In genomic region chr6:7198833-7199800, GRCh38 we compare ENCODE assay signal across 1 cellular context.
TF ChIP-seq lines count a peak whose summit lies in the region.

No MANE protein-coding gene starts in this region.

TF ChIP-seq in K562, 482 proteins besides CTCF, POLR2A, EP300 and RAD21 (continued from another document and continues in another):
- peak; percentile 27; the same call in 1 of the 2 replicates for TF ChIP-seq ZNF134 (CRISPR knock-in tag; conservative IDR thresholded peaks at IDR 0.05)
- no peak for TF ChIP-seq CAMTA2 (CRISPR knock-in tag; conservative IDR thresholded peaks at IDR 0.05)
- TF ChIP-seq, protein P1, sequence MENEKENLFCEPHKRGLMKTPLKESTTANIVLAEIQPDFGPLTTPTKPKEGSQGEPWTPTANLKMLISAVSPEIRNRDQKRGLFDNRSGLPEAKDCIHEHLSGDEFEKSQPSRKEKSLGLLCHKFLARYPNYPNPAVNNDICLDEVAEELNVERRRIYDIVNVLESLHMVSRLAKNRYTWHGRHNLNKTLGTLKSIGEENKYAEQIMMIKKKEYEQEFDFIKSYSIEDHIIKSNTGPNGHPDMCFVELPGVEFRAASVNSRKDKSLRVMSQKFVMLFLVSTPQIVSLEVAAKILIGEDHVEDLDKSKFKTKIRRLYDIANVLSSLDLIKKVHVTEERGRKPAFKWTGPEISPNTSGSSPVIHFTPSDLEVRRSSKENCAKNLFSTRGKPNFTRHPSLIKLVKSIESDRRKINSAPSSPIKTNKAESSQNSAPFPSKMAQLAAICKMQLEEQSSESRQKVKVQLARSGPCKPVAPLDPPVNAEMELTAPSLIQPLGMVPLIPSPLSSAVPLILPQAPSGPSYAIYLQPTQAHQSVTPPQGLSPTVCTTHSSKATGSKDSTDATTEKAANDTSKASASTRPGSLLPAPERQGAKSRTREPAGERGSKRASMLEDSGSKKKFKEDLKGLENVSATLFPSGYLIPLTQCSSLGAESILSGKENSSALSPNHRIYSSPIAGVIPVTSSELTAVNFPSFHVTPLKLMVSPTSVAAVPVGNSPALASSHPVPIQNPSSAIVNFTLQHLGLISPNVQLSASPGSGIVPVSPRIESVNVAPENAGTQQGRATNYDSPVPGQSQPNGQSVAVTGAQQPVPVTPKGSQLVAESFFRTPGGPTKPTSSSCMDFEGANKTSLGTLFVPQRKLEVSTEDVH (IDR thresholded peaks at IDR 0.05; ENCODE audit: low read depth, partially characterized antibody) = peak; percentile 23
- no peak for TF ChIP-seq PPARD (CRISPR knock-in tag; IDR thresholded peaks at IDR 0.05)
- TF ChIP-seq KAT7 (CRISPR knock-in tag; IDR thresholded peaks at IDR 0.05; ENCODE audit: borderline replicate concordance) = no peak
- no peak for TF ChIP-seq RFX5 (IDR thresholded peaks at IDR 0.05; ENCODE audit: low read depth, low read length)
- TF ChIP-seq ZNF384 (IDR thresholded peaks at IDR 0.05; ENCODE audit: low read depth, low read length) = no peak
- no peak for TF ChIP-seq NONO (IDR thresholded peaks at IDR 0.05; ENCODE audit: low read depth in 2 of 2, low read length in 1 of 2)
- TF ChIP-seq SOX6 (IDR thresholded peaks at IDR 0.05) = peak; percentile 71; the same call in 1 of the 2 replicates
- TF ChIP-seq NBN (IDR thresholded peaks at IDR 0.05; ENCODE audit: low read depth) = peak; percentile 79
- TF ChIP-seq ZNF133 (CRISPR knock-in tag; IDR thresholded peaks at IDR 0.05) = no peak
- TF ChIP-seq ESRRB (CRISPR knock-in tag; IDR thresholded peaks at IDR 0.05; ENCODE audit: borderline replicate concordance) = no peak
- TF ChIP-seq, protein P2, sequence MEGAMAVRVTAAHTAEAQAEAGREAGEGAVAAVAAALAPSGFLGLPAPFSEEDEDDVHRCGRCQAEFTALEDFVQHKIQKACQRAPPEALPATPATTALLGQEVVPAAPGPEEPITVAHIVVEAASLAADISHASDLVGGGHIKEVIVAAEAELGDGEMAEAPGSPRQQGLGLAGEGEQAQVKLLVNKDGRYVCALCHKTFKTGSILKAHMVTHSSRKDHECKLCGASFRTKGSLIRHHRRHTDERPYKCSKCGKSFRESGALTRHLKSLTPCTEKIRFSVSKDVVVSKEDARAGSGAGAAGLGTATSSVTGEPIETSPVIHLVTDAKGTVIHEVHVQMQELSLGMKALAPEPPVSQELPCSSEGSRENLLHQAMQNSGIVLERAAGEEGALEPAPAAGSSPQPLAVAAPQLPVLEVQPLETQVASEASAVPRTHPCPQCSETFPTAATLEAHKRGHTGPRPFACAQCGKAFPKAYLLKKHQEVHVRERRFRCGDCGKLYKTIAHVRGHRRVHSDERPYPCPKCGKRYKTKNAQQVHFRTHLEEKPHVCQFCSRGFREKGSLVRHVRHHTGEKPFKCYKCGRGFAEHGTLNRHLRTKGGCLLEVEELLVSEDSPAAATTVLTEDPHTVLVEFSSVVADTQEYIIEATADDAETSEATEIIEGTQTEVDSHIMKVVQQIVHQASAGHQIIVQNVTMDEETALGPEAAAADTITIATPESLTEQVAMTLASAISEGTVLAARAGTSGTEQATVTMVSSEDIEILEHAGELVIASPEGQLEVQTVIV (CRISPR knock-in tag; IDR thresholded peaks at IDR 0.05; ENCODE audit: borderline replicate concordance) = no peak
- TF ChIP-seq NELFE (IDR thresholded peaks at IDR 0.05; ENCODE audit: insufficient read depth, insufficient read length) = no peak
- peak; percentile 98 for TF ChIP-seq HDGF (IDR thresholded peaks at IDR 0.05)
- no peak for TF ChIP-seq MAFG (tag; conservative IDR thresholded peaks at IDR 0.05)
- peak; percentile 94; the same call in 1 of the 2 replicates for TF ChIP-seq ELF4 (CRISPR knock-in tag; IDR thresholded peaks at IDR 0.05)
- TF ChIP-seq CREM (IDR thresholded peaks at IDR 0.05; ENCODE audit: low read depth) = 0 out of 2 replicates have a peak, but pooled peaks have one; percentile 46
- TF ChIP-seq, protein P3, sequence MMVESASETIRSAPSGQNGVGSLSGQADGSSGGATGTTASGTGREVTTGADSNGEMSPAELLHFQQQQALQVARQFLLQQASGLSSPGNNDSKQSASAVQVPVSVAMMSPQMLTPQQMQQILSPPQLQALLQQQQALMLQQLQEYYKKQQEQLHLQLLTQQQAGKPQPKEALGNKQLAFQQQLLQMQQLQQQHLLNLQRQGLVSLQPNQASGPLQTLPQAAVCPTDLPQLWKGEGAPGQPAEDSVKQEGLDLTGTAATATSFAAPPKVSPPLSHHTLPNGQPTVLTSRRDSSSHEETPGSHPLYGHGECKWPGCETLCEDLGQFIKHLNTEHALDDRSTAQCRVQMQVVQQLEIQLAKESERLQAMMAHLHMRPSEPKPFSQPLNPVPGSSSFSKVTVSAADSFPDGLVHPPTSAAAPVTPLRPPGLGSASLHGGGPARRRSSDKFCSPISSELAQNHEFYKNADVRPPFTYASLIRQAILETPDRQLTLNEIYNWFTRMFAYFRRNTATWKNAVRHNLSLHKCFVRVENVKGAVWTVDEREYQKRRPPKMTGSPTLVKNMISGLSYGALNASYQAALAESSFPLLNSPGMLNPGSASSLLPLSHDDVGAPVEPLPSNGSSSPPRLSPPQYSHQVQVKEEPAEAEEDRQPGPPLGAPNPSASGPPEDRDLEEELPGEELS (CRISPR knock-in tag; IDR thresholded peaks at IDR 0.05; ENCODE audit: borderline replicate concordance) = no peak
- peak in 1 of 2 experiments; percentile 83; a peak in 2 of 4 replicates for TF ChIP-seq TBL1XR1 (IDR thresholded peaks at IDR 0.05; ENCODE audit: low read length in 2 of 2)
- TF ChIP-seq, protein P4, sequence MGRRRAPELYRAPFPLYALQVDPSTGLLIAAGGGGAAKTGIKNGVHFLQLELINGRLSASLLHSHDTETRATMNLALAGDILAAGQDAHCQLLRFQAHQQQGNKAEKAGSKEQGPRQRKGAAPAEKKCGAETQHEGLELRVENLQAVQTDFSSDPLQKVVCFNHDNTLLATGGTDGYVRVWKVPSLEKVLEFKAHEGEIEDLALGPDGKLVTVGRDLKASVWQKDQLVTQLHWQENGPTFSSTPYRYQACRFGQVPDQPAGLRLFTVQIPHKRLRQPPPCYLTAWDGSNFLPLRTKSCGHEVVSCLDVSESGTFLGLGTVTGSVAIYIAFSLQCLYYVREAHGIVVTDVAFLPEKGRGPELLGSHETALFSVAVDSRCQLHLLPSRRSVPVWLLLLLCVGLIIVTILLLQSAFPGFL (CRISPR knock-in tag; IDR thresholded peaks at IDR 0.05) = no peak
- TF ChIP-seq GATA2 (CRISPR knock-in tag; IDR thresholded peaks at IDR 0.05) = peak; percentile 90
- peak; percentile 13 to 17; a peak in 2 of 4 replicates for TF ChIP-seq HDAC1 (IDR thresholded peaks at IDR 0.05)
- TF ChIP-seq STAG1 (CRISPR knock-in tag; IDR thresholded peaks at IDR 0.05; ENCODE audit: borderline replicate concordance) = no peak
- 0 out of 2 replicates have a peak, but pooled peaks have one; percentile 19 for TF ChIP-seq HINFP (tag; conservative IDR thresholded peaks at IDR 0.05; ENCODE audit: low read depth)
- no peak for TF ChIP-seq RAD51 (IDR thresholded peaks at IDR 0.05; ENCODE audit: borderline replicate concordance, low read depth)
- TF ChIP-seq, protein P5, sequence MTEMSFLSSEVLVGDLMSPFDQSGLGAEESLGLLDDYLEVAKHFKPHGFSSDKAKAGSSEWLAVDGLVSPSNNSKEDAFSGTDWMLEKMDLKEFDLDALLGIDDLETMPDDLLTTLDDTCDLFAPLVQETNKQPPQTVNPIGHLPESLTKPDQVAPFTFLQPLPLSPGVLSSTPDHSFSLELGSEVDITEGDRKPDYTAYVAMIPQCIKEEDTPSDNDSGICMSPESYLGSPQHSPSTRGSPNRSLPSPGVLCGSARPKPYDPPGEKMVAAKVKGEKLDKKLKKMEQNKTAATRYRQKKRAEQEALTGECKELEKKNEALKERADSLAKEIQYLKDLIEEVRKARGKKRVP (CRISPR knock-in tag; IDR thresholded peaks at IDR 0.05) = peak; percentile 52
- 0 out of 2 replicates have a peak, but pooled peaks have one; percentile 50 for TF ChIP-seq RHOXF2B (CRISPR knock-in tag; conservative IDR thresholded peaks at IDR 0.05)
- TF ChIP-seq STAT6 (CRISPR knock-in tag; IDR thresholded peaks at IDR 0.05) = no peak
- TF ChIP-seq YY1 (IDR thresholded peaks at IDR 0.05; ENCODE audit: borderline replicate concordance in 1 of 3, control insufficient read depth in 1 of 3, extremely low read depth in 1 of 3, insufficient read depth in 3 of 3, insufficient read length in 1 of 3, insufficient replicate concordance in 2 of 3, low read depth in 1 of 3, low read length in 2 of 3) = peak in 1 of 3 experiments; percentile 86
- no peak for TF ChIP-seq PTBP1 (IDR thresholded peaks at IDR 0.05; ENCODE audit: low read depth, low read length)
- no peak; the same call in 1 of the 2 replicates for TF ChIP-seq ZNF696 (CRISPR knock-in tag; conservative IDR thresholded peaks at IDR 0.05)
- no peak for TF ChIP-seq ZNF512 (tag; IDR thresholded peaks at IDR 0.05)
- peak; percentile 35 for TF ChIP-seq ASH1L (IDR thresholded peaks at IDR 0.05; ENCODE audit: borderline replicate concordance, low read depth, partially characterized antibody)
- no peak for TF ChIP-seq TGIF2 (CRISPR knock-in tag; IDR thresholded peaks at IDR 0.05)
- no peak for TF ChIP-seq ZNF277 (CRISPR knock-in tag; IDR thresholded peaks at IDR 0.05; ENCODE audit: borderline replicate concordance)
- TF ChIP-seq ZNF197 (CRISPR knock-in tag; IDR thresholded peaks at IDR 0.05; ENCODE audit: low read depth) = peak; percentile 66; the same call in 1 of the 2 replicates
- no peak for TF ChIP-seq CBX5 (IDR thresholded peaks at IDR 0.05; ENCODE audit: borderline replicate concordance, low read depth)
- peak; percentile 46; the same call in 1 of the 2 replicates for TF ChIP-seq NFXL1 (CRISPR knock-in tag; IDR thresholded peaks at IDR 0.05)
- peak; percentile 87; the same call in 1 of the 2 replicates for TF ChIP-seq THRAP3 (IDR thresholded peaks at IDR 0.05; ENCODE audit: borderline replicate concordance)
- TF ChIP-seq PRPF4 (IDR thresholded peaks at IDR 0.05; ENCODE audit: insufficient read depth, low read depth, low read length, poor library complexity, severe bottlenecking) = no peak
- TF ChIP-seq MEF2D (tag; conservative IDR thresholded peaks at IDR 0.05; ENCODE audit: low read depth) = peak; percentile 71
- 0 out of 2 replicates have a peak, but pooled peaks have one; percentile 44 for TF ChIP-seq ETV5 (CRISPR knock-in tag; IDR thresholded peaks at IDR 0.05; ENCODE audit: low read depth)
- TF ChIP-seq IRF1 (CRISPR knock-in tag; IDR thresholded peaks at IDR 0.05; ENCODE audit: borderline replicate concordance) = no peak
